ENCODE assay signal across 13 cellular contexts in the genomic region with DNA sequence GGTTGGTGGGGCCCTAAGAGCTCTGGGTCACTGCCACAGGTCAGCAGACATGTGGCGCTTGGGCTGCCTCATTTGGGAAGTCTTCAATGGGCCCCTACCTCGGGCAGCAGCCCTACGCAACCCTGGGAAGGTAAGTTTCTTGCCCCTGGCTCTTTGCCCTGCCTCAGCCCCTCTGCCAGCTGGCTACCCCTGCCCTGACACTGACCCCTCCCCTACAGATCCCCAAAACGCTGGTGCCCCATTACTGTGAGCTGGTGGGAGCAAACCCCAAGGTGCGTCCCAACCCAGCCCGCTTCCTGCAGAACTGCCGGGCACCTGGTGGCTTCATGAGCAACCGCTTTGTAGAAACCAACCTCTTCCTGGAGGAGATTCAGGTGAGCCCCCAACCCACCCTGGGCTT.
A peak's percentile ranks its signal among the peaks of the same experiment; 100 is the strongest.
DNase-seq lines count a peak whose midpoint lies in the region; ATAC-seq and TF ChIP-seq lines count a peak whose summit lies in the region.
"Had no signal": no experiment of that assay in that cellular context is flagged by ENCODE, and none has a peak within 500 bp of the region (broad histone marks: within the 10 kb centered on the region; RNA-seq: fewer than 3 reads in every experiment).

No MANE protein-coding gene starts in this region.

- H3K36me3 ChIP-seq in BLaER1 (peaks cover 58% of the 10 kb centered on the region), DND-41 (ENCODE audit: insufficient read depth, low read length) (peaks cover 46% of the 10 kb centered on the region)

- TF ChIP-seq CTCF in DND-41 (IDR thresholded peaks at IDR 0.05; ENCODE audit: borderline replicate concordance, extremely low read depth, low read length, poor library complexity, severe bottlenecking): no peak
- no peak for TF ChIP-seq CTCF in nephron progenitor cell (IDR thresholded peaks at IDR 0.05)

- no peak overlapping the region for H2AFZ ChIP-seq in DND-41 (ENCODE audit: low read depth, low read length)
- H2AFZ ChIP-seq: parathyroid adenoma had no signal

- H3K27me3 ChIP-seq in BLaER1: no peaks in the 10 kb centered on the region
- peaks cover 7% of the 10 kb centered on the region for H3K27me3 ChIP-seq in DND-41 (ENCODE audit: insufficient read depth, low read length, poor library complexity)

- no peak for DNase-seq in DND-41
- no peak for DNase-seq in activated naive CD8-positive, alpha-beta T cell treated with anti-CD3 and anti-CD28 coated beads, Interleukin-2, amount 50 U/mL, for 24 hours
- no peak for DNase-seq in nephron progenitor cell
- no peak for DNase-seq in NCI-H82 (lab: John Stamatoyannopoulos, UW)
- DNase-seq in GF-D8 (lab: John Stamatoyannopoulos, UW): no peak
- DNase-seq: activated CD4-positive, alpha-beta T cell treated with anti-CD3 and anti-CD28 coated beads, Interleukin-2, amount 50 U/mL, for 1 hour; anterior cingulate cortex; NCI-H774 had no signal

- no peaks in the 10 kb centered on the region for H3K27me3 Mint-ChIP-seq in activated naive CD8-positive, alpha-beta T cell treated with anti-CD3 and anti-CD28 coated beads, Interleukin-2, amount 50 U/mL, for 24 hours
- no peaks in the 10 kb centered on the region for H3K27me3 Mint-ChIP-seq in nephron progenitor cell (ENCODE audit: low read depth, poor library complexity)

- ATAC-seq in DND-41 (ENCODE audit: insufficient read depth, low read depth) (no peak), HG03139 (IDR thresholded peaks at IDR 0.05; ENCODE audit: unreplicated experiment) (no peak)
- no peak for ATAC-seq in activated naive CD8-positive, alpha-beta T cell treated with anti-CD3 and anti-CD28 coated beads, Interleukin-2, amount 50 U/mL, for 24 hours
- ATAC-seq: GM12878 had no signal

- H3K9me3 ChIP-seq in BLaER1 (no peaks in the 10 kb centered on the region), DND-41 (ENCODE audit: insufficient read depth, low read length, severe bottlenecking) (no peaks in the 10 kb centered on the region)

- H3K9ac ChIP-seq in BLaER1 (no peak overlapping the region), DND-41 (ENCODE audit: low read depth, low read length) (0 out of 2 replicates have a peak overlapping the region, but pooled peaks have one; percentile 98)
- H3K9ac ChIP-seq: parathyroid adenoma had no signal

- H3K36me3 Mint-ChIP-seq in activated naive CD8-positive, alpha-beta T cell treated with anti-CD3 and anti-CD28 coated beads, Interleukin-2, amount 50 U/mL, for 24 hours (ENCODE audit: low read depth): peaks cover 21% of the 10 kb centered on the region
- H3K36me3 Mint-ChIP-seq in nephron progenitor cell (ENCODE audit: low read depth): peaks cover 25% of the 10 kb centered on the region

- H3K27ac ChIP-seq in BLaER1: peak overlapping the region; percentile 94
- H3K27ac ChIP-seq in DND-41 (ENCODE audit: low read length): no peak overlapping the region
- H3K27ac ChIP-seq: parathyroid adenoma, SK-N-MC had no signal

- H4K20me1 ChIP-seq in BLaER1 (peaks cover 42% of the 10 kb centered on the region), DND-41 (ENCODE audit: insufficient read depth, low read length) (peaks cover 22% of the 10 kb centered on the region)

- H3K4me1 ChIP-seq in BLaER1 (peaks cover 56% of the 10 kb centered on the region), DND-41 (ENCODE audit: insufficient read depth, low read length) (peaks cover 23% of the 10 kb centered on the region)

- no peaks in the 10 kb centered on the region for H3K9me3 Mint-ChIP-seq in activated naive CD8-positive, alpha-beta T cell treated with anti-CD3 and anti-CD28 coated beads, Interleukin-2, amount 50 U/mL, for 24 hours
- H3K9me3 Mint-ChIP-seq in nephron progenitor cell: no peaks in the 10 kb centered on the region

- no peak overlapping the region for H3K27ac Mint-ChIP-seq in activated naive CD8-positive, alpha-beta T cell treated with anti-CD3 and anti-CD28 coated beads, Interleukin-2, amount 50 U/mL, for 24 hours
- peak overlapping the region; percentile 22 for H3K27ac Mint-ChIP-seq in nephron progenitor cell

- H3K79me2 ChIP-seq in DND-41 (ENCODE audit: insufficient read depth, low read length): peaks cover 20% of the 10 kb centered on the region

- H3K4me3 ChIP-seq in BLaER1 (peak overlapping the region; percentile 97; the same call in 1 of the 2 replicates), DND-41 (ENCODE audit: low read depth in 1 of 2, low read length in 2 of 2) (no peak overlapping the region)

- peak overlapping the region; percentile 87 for H3K4me3 Mint-ChIP-seq in activated naive CD8-positive, alpha-beta T cell treated with anti-CD3 and anti-CD28 coated beads, Interleukin-2, amount 50 U/mL, for 24 hours
- H3K4me3 Mint-ChIP-seq in nephron progenitor cell: peak overlapping the region; percentile 86

- H3K4me1 Mint-ChIP-seq in activated naive CD8-positive, alpha-beta T cell treated with anti-CD3 and anti-CD28 coated beads, Interleukin-2, amount 50 U/mL, for 24 hours: peaks cover 46% of the 10 kb centered on the region
- H3K4me1 Mint-ChIP-seq in nephron progenitor cell: peaks cover 65% of the 10 kb centered on the region

- H3K4me2 ChIP-seq in BLaER1 (peak overlapping the region; percentile 99), DND-41 (ENCODE audit: insufficient read depth, low read length) (peak overlapping the region; percentile 100; the same call in 1 of the 2 replicates)
